In genomic region chr5:170105643-170106611, GRCh38 we compare ENCODE assay signal across 17 cellular contexts. TPM values are rescaled to one million over a fixed set of nuclear protein-coding genes. Genes with fewer than 3 reads are reported as not detected.
A peak's percentile ranks its signal among the peaks of the same experiment; 100 is the strongest.
DNase-seq lines count a peak whose midpoint lies in the region; FAIRE-seq and TF ChIP-seq lines count a peak whose summit lies in the region.
"Had no signal": no experiment of that assay in that cellular context is flagged by ENCODE, and none has a peak within 500 bp of the region (broad histone marks: within the 10 kb centered on the region; RNA-seq: fewer than 3 reads in every experiment).

Gene FOXI1, plus strand, starts transcription at chr5:170105897. Its CDS starts 61 bp downstream, at chr5:170105958.

- DNase-seq in NCI-H2107 treated with DMSO at 0.1 percent for 48 hours (lab: John Stamatoyannopoulos, UW; ENCODE audit: unreplicated experiment): peak; percentile 2
- no peak for DNase-seq in NCI-H2107 (lab: John Stamatoyannopoulos, UW)
- DNase-seq in NCI-H1048 (lab: John Stamatoyannopoulos, UW): peak; percentile 19
- peak in 1 of 2 experiments; percentile 44 for DNase-seq in H1 (ENCODE audit: low read depth in 1 of 2, low spot score in 2 of 2)
- no peak for DNase-seq in trophoblast cell
- no peak for DNase-seq in NCI-H345 (lab: John Stamatoyannopoulos, UW)
- no peak for DNase-seq in stimulated activated CD4-positive, alpha-beta T cell treated with anti-CD3 and anti-CD28 coated beads, Interleukin-2, amount 100 ng/mL, for 48 hours
- no peak for DNase-seq in AG08395 (ENCODE audit: low spot score)
- DNase-seq: activated CD4-positive, CD25-positive, alpha-beta regulatory T cell; activated T-cell treated with anti-CD3 and anti-CD28 coated beads, Interleukin-2, amount 50 U/mL, for 4 hours; left ventricle myocardium superior; stimulated activated naive CD4-positive, alpha-beta T cell treated with Interleukin-2 at 50 U/mL for 16 hours had no signal

- H2BK15ac ChIP-seq in H1 (ENCODE audit: low read length): no peak within 1 kb of the TSS

- no peak for TF ChIP-seq POLR2A in H1 (IDR thresholded peaks at IDR 0.05; ENCODE audit: control extremely low read depth in 1 of 2, low read depth in 2 of 2, low read length in 2 of 2)

- CTCF ChIA-PET in H1 (lab: Charles Lee; ENCODE audit: partially characterized antibody): interaction anchor here (0.6 to 16.0 kb wide), 5 partner anchors 77 to 133 kb away, joined by 3 to 217 read pairs (median 3); no protein-coding TSS in a partner anchor

- H4K12ac ChIP-seq in trophoblast cell (ENCODE audit: low read depth, low read length): no peak within 1 kb of the TSS

- WGBS in H1 (ENCODE audit: extremely low coverage in 1 of 2, insufficient coverage in 1 of 2, insufficient read length in 1 of 2, insufficient replicate concordance in 2 of 2, low coverage in 1 of 2, low lambda C conversion rate in 2 of 2, missing lambda C conversion rate in 1 of 2), 2 experiments: 90% methylated on average over 34 of the region's 53 CpGs; no CpG with 5 or more reads in 1 of the 2 experiments
- WGBS in trophoblast cell (ENCODE audit: extremely low coverage, insufficient coverage, insufficient read length): no CpG with 5 or more reads among the region's 53 CpGs

- H3K27ac ChIP-seq in H1 (ENCODE audit: low read depth, low read length) (no peak within 1 kb of the TSS), trophoblast cell (ENCODE audit: low read depth, low read length) (no peak within 1 kb of the TSS)
- H3K27ac ChIP-seq: adrenal gland, SK-N-MC had no signal

- H3K36me3 ChIP-seq in H1 (ENCODE audit: control insufficient read depth in 2 of 4, insufficient read depth in 4 of 4, low read length in 3 of 4) (no peaks in the 10 kb centered on the region), trophoblast cell (ENCODE audit: control insufficient read depth in 1 of 2, insufficient read depth in 2 of 2, low read length in 2 of 2) (no peaks in the 10 kb centered on the region)
- H3K36me3 ChIP-seq: adrenal gland had no signal

- H4K5ac ChIP-seq in H1 (ENCODE audit: insufficient read length, low read depth, low read length): no peak within 1 kb of the TSS

- H3K4ac ChIP-seq in H1 (replicated peaks; ENCODE audit: insufficient read length, low read depth, low read length): no peak within 1 kb of the TSS
- no peak within 1 kb of the TSS for H3K4ac ChIP-seq in trophoblast cell (ENCODE audit: low read depth, low read length)

- H3K4me3 ChIP-seq in H1 (ENCODE audit: extremely low read depth in 1 of 4, insufficient read depth in 2 of 4, low read depth in 3 of 4, low read length in 4 of 4) (no peak within 1 kb of the TSS), trophoblast cell (ENCODE audit: low read depth, low read length) (peak within 1 kb of the TSS; percentile 47)
- H3K4me3 ChIP-seq: adrenal gland, SK-N-MC had no signal

- POLR2A ChIA-PET in H1 (lab: Charles Lee; ENCODE audit: partially characterized antibody): no interaction called here

- H2BK5ac ChIP-seq in H1 (ENCODE audit: low read depth, low read length) (no peak within 1 kb of the TSS), trophoblast cell (ENCODE audit: low read depth, low read length, poor library complexity) (no peak within 1 kb of the TSS)

- H2BK120ac ChIP-seq in H1 (replicated peaks; ENCODE audit: low read depth, low read length): no peak within 1 kb of the TSS
- no peak within 1 kb of the TSS for H2BK120ac ChIP-seq in trophoblast cell (ENCODE audit: insufficient read depth, low read length, poor library complexity)

- H3K23ac ChIP-seq in H1 (ENCODE audit: insufficient read length): no peak within 1 kb of the TSS
- H3K23ac ChIP-seq in trophoblast cell (ENCODE audit: low read length): no peak within 1 kb of the TSS

- H3K79me1 ChIP-seq in H1 (ENCODE audit: low read depth, low read length): no peaks in the 10 kb centered on the region
- no peaks in the 10 kb centered on the region for H3K79me1 ChIP-seq in trophoblast cell (ENCODE audit: low read length)

- H3K14ac ChIP-seq in H1 (ENCODE audit: insufficient read length) (no peak within 1 kb of the TSS), trophoblast cell (ENCODE audit: low read length) (no peak within 1 kb of the TSS)

- TF ChIP-seq EP300 in H1 (IDR thresholded peaks at IDR 0.05; ENCODE audit: borderline replicate concordance in 1 of 2, low read depth in 2 of 2, low read length in 2 of 2): no peak

- no peak for TF ChIP-seq CTCF in H1 (IDR thresholded peaks at IDR 0.05; ENCODE audit: control extremely low read depth in 1 of 3, insufficient read depth in 1 of 3, low read depth in 1 of 3, low read length in 3 of 3)

- H2BK12ac ChIP-seq in H1 (ENCODE audit: low read depth, low read length) (no peak within 1 kb of the TSS), trophoblast cell (ENCODE audit: low read length) (no peak within 1 kb of the TSS)

- H2AK5ac ChIP-seq in H1 (ENCODE audit: low read depth, low read length): no peak within 1 kb of the TSS
- H2AK5ac ChIP-seq in trophoblast cell (ENCODE audit: low read length): no peak within 1 kb of the TSS

- H4K91ac ChIP-seq in H1 (replicated peaks; ENCODE audit: insufficient read length, low read length): no peak within 1 kb of the TSS
- no peak within 1 kb of the TSS for H4K91ac ChIP-seq in trophoblast cell (ENCODE audit: low read depth, low read length)

- no peak for FAIRE-seq in H1 (lab: Jason Lieb, UNC)

- H3K9ac ChIP-seq in H1 (replicated peaks in 1 of 4; ENCODE audit: extremely low read depth in 1 of 4, low read depth in 3 of 4, low read length in 3 of 4) (no peak within 1 kb of the TSS), trophoblast cell (ENCODE audit: low read length) (no peak within 1 kb of the TSS)

- H3K79me2 ChIP-seq in H1 (ENCODE audit: control insufficient read depth in 1 of 2, insufficient read depth in 2 of 2, low read length in 2 of 2) (no peaks in the 10 kb centered on the region), trophoblast cell (ENCODE audit: control insufficient read depth, insufficient read depth, low read length, poor library complexity) (no peaks in the 10 kb centered on the region)

- H4K8ac ChIP-seq in H1 (ENCODE audit: extremely low read depth, insufficient read depth, low read length) (0 out of 2 replicates have a peak within 1 kb of the TSS, but pooled peaks have one; percentile 26), trophoblast cell (ENCODE audit: low read depth, low read length) (no peak within 1 kb of the TSS)

- H3K27me3 ChIP-seq in H1 (replicated peaks in 1 of 4; ENCODE audit: control insufficient read depth in 3 of 4, extremely low read depth in 1 of 4, insufficient read depth in 3 of 4, low read length in 3 of 4): peaks cover 0 to 42% (median 15%) of the 10 kb centered on the region in 4 experiments; a peak in 6 of 7 replicates
- no peaks in the 10 kb centered on the region for H3K27me3 ChIP-seq in trophoblast cell (ENCODE audit: insufficient read depth, low read length)
- H3K27me3 ChIP-seq: adrenal gland had no signal

- peaks cover 0 to 5% (median 2%) of the 10 kb centered on the region in 4 experiments; a peak in 3 of 7 replicates for H3K4me1 ChIP-seq in H1 (replicated peaks in 1 of 4; ENCODE audit: control insufficient read depth in 3 of 4, insufficient read depth in 4 of 4, low read length in 3 of 4)
- H3K4me1 ChIP-seq in trophoblast cell (ENCODE audit: control insufficient read depth in 1 of 2, insufficient read depth in 2 of 2, low read length in 2 of 2): peaks cover 4 to 10% of the 10 kb centered on the region in 2 experiments
- H3K4me1 ChIP-seq: adrenal gland had no signal

- TF ChIP-seq RAD21 in H1 (IDR thresholded peaks at IDR 0.05 in 1 of 2, conservative IDR thresholded peaks at IDR 0.05 in 1 of 2; ENCODE audit: low read depth in 2 of 2, low read length in 2 of 2): no peak

- no peaks in the 10 kb centered on the region for H3K23me2 ChIP-seq in H1 (ENCODE audit: low read depth, low read length)

- H2AFZ ChIP-seq in H1 (ENCODE audit: low read length): no peak within 1 kb of the TSS
- no peak within 1 kb of the TSS for H2AFZ ChIP-seq in trophoblast cell (ENCODE audit: insufficient read depth, low read length, poor library complexity)

- H3K9me3 ChIP-seq in H1 (ENCODE audit: insufficient read depth in 2 of 2, low read depth in 1 of 2, low read length in 1 of 2): no peaks in the 10 kb centered on the region
- H3K9me3 ChIP-seq in trophoblast cell (ENCODE audit: insufficient read depth, low read depth, low read length): peaks cover 2% of the 10 kb centered on the region
- H3K9me3 ChIP-seq: adrenal gland had no signal

- no peak within 1 kb of the TSS for H2BK20ac ChIP-seq in H1 (ENCODE audit: low read length)

- no peak within 1 kb of the TSS for H3K56ac ChIP-seq in H1 (replicated peaks; ENCODE audit: insufficient read length, low read depth, low read length)

- H4K20me1 ChIP-seq in H1 (replicated peaks in 1 of 2; ENCODE audit: control insufficient read depth in 1 of 2, insufficient read depth in 2 of 2, low read length in 2 of 2): peaks cover 0 to 1% of the 10 kb centered on the region in 2 experiments

- H3K18ac ChIP-seq in H1 (ENCODE audit: extremely low read depth, low read length) (no peak within 1 kb of the TSS), trophoblast cell (ENCODE audit: low read length) (no peak within 1 kb of the TSS)

- H3K4me2 ChIP-seq in H1 (ENCODE audit: insufficient read depth in 1 of 2, low read depth in 2 of 2, low read length in 2 of 2) (no peak within 1 kb of the TSS), trophoblast cell (ENCODE audit: low read length) (no peak within 1 kb of the TSS)

TF ChIP-seq in H1, 55 proteins besides CTCF, POLR2A, EP300 and RAD21:
- TF ChIP-seq SRF (IDR thresholded peaks at IDR 0.05; ENCODE audit: low read depth, low read length) (no peak), BRCA1 (IDR thresholded peaks at IDR 0.05; ENCODE audit: low read depth, low read length) (no peak), PHF8 (conservative IDR thresholded peaks at IDR 0.05; ENCODE audit: low read depth, low read length) (no peak), ATF3 (IDR thresholded peaks at IDR 0.05; ENCODE audit: insufficient read depth, low read depth, low read length) (no peak), CEBPB (IDR thresholded peaks at IDR 0.05; ENCODE audit: low read depth, low read length) (no peak)

RNA-seq across cellular contexts. Expression of gene FOXI1, which starts in this region (rescaled TPM):
- total RNA-seq in H1 (2021; fragmentation: NEBNext Ultra II Directional; extraction: Animal tissue kit (Norgen Biotek cat#: 25700)): not detected in 2 replicates
- not detected in 2 replicates for polyA plus RNA-seq in H1 (2011; rRNA removed)
- not detected for polyA plus RNA-seq in H1 (2011; cell fraction: cytosol; rRNA removed)
- polyA plus RNA-seq in H1 (2011; cell fraction: nucleus; rRNA removed): not detected
- not detected in 4 replicates for polyA plus RNA-seq in H1 (2012, experiment 1 of 2)
- polyA plus RNA-seq in H1 (2012, experiment 2 of 2): not detected
- not detected for polyA plus RNA-seq in H1 (2013, experiment 1 of 2)
- not detected for polyA plus RNA-seq in H1 (2013, experiment 2 of 2)
- not detected in 2 replicates for polyA minus RNA-seq in H1 (2011; rRNA and poly(A)+ RNA removed)
- not detected for polyA minus RNA-seq in H1 (2011; cell fraction: cytosol; rRNA and poly(A)+ RNA removed)
- not detected for polyA minus RNA-seq in H1 (2011; cell fraction: nucleus; rRNA and poly(A)+ RNA removed)
- polyA plus RNA-seq in trophoblast cell (2013): 0.08 and 0.16 TPM in 2 replicates
- total RNA-seq: activated T-cell treated with anti-CD3 and anti-CD28 coated beads, Interleukin-2, amount 50 U/mL, for 4 hours; adrenal gland; left ventricle myocardium superior; sciatic nerve had no signal
- polyA plus RNA-seq: adrenal gland, esophagus, neural cell had no signal

Comparison
In these comparisons a context has a peak if more than half of its experiments do, and no peak if none do; other contexts are left out.
1. DNase-seq: peak in NCI-H2107 treated with DMSO at 0.1 percent for 48 hours (single experiment) and NCI-H1048 (single experiment); none in NCI-H2107 (single experiment), trophoblast cell (0 of 2), NCI-H345 (single experiment), stimulated activated CD4-positive, alpha-beta T cell treated with anti-CD3 and anti-CD28 coated beads, Interleukin-2, amount 100 ng/mL, for 48 hours (0 of 2) and AG08395 (single experiment).